Comparison of ENCODE assay signal across 8 cellular contexts in the genomic region with DNA sequence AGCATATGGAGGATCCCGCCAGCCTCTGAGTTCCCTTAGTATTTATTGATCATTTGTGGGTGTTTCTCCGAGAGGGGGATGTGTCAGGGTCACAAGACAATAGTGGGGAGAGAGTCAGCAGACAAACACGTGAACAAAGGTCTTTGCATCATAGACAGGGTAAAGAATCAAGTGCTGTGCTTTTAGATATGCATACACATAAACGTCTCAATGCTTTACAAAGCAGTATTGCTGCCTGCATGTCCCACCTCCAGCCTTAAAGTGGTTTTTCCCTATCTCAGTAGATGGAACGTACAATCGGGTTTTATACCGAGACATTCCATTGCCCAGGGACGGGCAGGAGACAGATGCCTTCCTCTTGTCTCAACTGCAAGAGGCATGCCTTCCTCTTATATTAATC. TPM values are rescaled to one million over a fixed set of nuclear protein-coding genes. Genes with fewer than 3 reads are reported as not detected.
DNase-seq lines count a peak whose midpoint lies in the region; ATAC-seq and TF ChIP-seq lines count a peak whose summit lies in the region.
"Not testable (repeated sequence)": the region's sequence is repeated elsewhere in the genome, so short reads cannot be mapped to it uniquely, and the experiment has no call there.

No MANE protein-coding gene starts in this region.

- not testable (repeated sequence) for H4K20me1 ChIP-seq in OCI-LY1 (ENCODE audit: insufficient read depth, low read length)

- peak overlapping the region; percentile 73 for H3K4me3 Mint-ChIP-seq in Calu3 (ENCODE audit: low read depth, unreplicated experiment)
- H3K4me3 Mint-ChIP-seq in activated CD4-positive, alpha-beta memory T cell treated with anti-CD3 and anti-CD28 coated beads, Interleukin-2, amount 10 ng/mL, durations not matched to agents 7 days and 5 days: peak overlapping the region; percentile 82
- peak overlapping the region; percentile 83 to 89 (median 86) for H3K4me3 Mint-ChIP-seq in brain

- not testable (repeated sequence) for H3K27ac ChIP-seq in OCI-LY1 (ENCODE audit: low read depth, low read length, poor library complexity, severe bottlenecking)
- H3K27ac ChIP-seq in mucosa of rectum (ENCODE audit: low read depth in 2 of 2, low read length in 2 of 2): peak overlapping the region; percentile 74 to 78
- peak overlapping the region; percentile 84 to 90 (median 86) for H3K27ac ChIP-seq in sigmoid colon
- H3K27ac ChIP-seq in upper lobe of right lung: peak overlapping the region; percentile 93

- H3K27ac Mint-ChIP-seq in Calu3 (ENCODE audit: unreplicated experiment) (peak overlapping the region; percentile 34), brain (peak overlapping the region; percentile 73 to 93 (median 85))
- peak overlapping the region; percentile 82 for H3K27ac Mint-ChIP-seq in activated CD4-positive, alpha-beta memory T cell treated with anti-CD3 and anti-CD28 coated beads, Interleukin-2, amount 10 ng/mL, durations not matched to agents 7 days and 5 days

- peaks cover 28% of the 10 kb centered on the region for H3K4me1 ChIP-seq in OCI-LY1 (ENCODE audit: insufficient read depth, low read length, severe bottlenecking)
- peaks cover 5 to 12% of the 10 kb centered on the region in 2 donors for H3K4me1 ChIP-seq in mucosa of rectum (ENCODE audit: control insufficient read depth in 2 of 2, insufficient read depth in 2 of 2, low read length in 2 of 2)
- H3K4me1 ChIP-seq in sigmoid colon: peaks cover 0 to 18% (median 8%) of the 10 kb centered on the region in 4 donors
- H3K4me1 ChIP-seq in upper lobe of right lung: peaks cover 18% of the 10 kb centered on the region

- WGBS in sigmoid colon, 2 donors: 57 to 63% methylated on average over 6 to 7 of the region's 8 CpGs

- CTCF ChIA-PET in Calu3 (lab: Charles Lee); activated CD4-positive, alpha-beta memory T cell treated with anti-CD3 and anti-CD28 coated beads, Interleukin-2, amount 10 ng/mL, durations not matched to agents 7 days and 5 days (lab: Charles Lee): not testable (repeated sequence)

- ATAC-seq in upper lobe of right lung: not testable (repeated sequence)

- H3K9me3 Mint-ChIP-seq in Calu3 (ENCODE audit: low read depth, unreplicated experiment); activated CD4-positive, alpha-beta memory T cell treated with anti-CD3 and anti-CD28 coated beads, Interleukin-2, amount 10 ng/mL, durations not matched to agents 7 days and 5 days; brain: not testable (repeated sequence)

- POLR2A ChIA-PET in activated CD4-positive, alpha-beta memory T cell treated with anti-CD3 and anti-CD28 coated beads, Interleukin-2, amount 10 ng/mL, durations not matched to agents 7 days and 5 days (lab: Charles Lee): not testable (repeated sequence)

- not testable (repeated sequence) for H3K9ac ChIP-seq in OCI-LY1 (ENCODE audit: low read length)
- H3K9ac ChIP-seq in mucosa of rectum (ENCODE audit: low read depth in 1 of 2, low read length in 2 of 2): peak overlapping the region in 1 of 2 donors; percentile 84

- H3K27me3 Mint-ChIP-seq in Calu3 (ENCODE audit: unreplicated experiment); activated CD4-positive, alpha-beta memory T cell treated with anti-CD3 and anti-CD28 coated beads, Interleukin-2, amount 10 ng/mL, durations not matched to agents 7 days and 5 days: not testable (repeated sequence)
- H3K27me3 Mint-ChIP-seq in brain: peaks cover 30% of the 10 kb centered on the region

- not testable (repeated sequence) for H3K79me2 ChIP-seq in OCI-LY1 (ENCODE audit: insufficient read depth, low read length)

- peaks cover 14% of the 10 kb centered on the region for H3K4me1 Mint-ChIP-seq in Calu3 (ENCODE audit: low read depth, unreplicated experiment)
- H3K4me1 Mint-ChIP-seq in activated CD4-positive, alpha-beta memory T cell treated with anti-CD3 and anti-CD28 coated beads, Interleukin-2, amount 10 ng/mL, durations not matched to agents 7 days and 5 days: peaks cover 67% of the 10 kb centered on the region
- peaks cover 16% of the 10 kb centered on the region for H3K4me1 Mint-ChIP-seq in brain

- not testable (repeated sequence) for H3K9me3 ChIP-seq in OCI-LY1 (ENCODE audit: low read length); mucosa of rectum (ENCODE audit: control insufficient read depth in 2 of 2, low read length in 2 of 2); sigmoid colon; upper lobe of right lung

- not testable (repeated sequence) for DNase-seq in Calu3; activated CD4-positive, alpha-beta memory T cell treated with anti-CD3 and anti-CD28 coated beads, Interleukin-2, amount 10 ng/mL, durations not matched to agents 7 days and 5 days; foreskin fibroblast; sigmoid colon; upper lobe of right lung

- H3K9me2 ChIP-seq in OCI-LY1 (ENCODE audit: low read depth, low read length): not testable (repeated sequence)

- H3K27me3 ChIP-seq in OCI-LY1 (ENCODE audit: insufficient read depth, low read length); mucosa of rectum (ENCODE audit: control insufficient read depth in 2 of 2, insufficient read depth in 2 of 2, low read length in 2 of 2); sigmoid colon; upper lobe of right lung: not testable (repeated sequence)

- TF ChIP-seq EP300 in sigmoid colon (IDR thresholded peaks at IDR 0.05): not testable (repeated sequence)

- not testable (repeated sequence) for H3K36me3 ChIP-seq in OCI-LY1 (ENCODE audit: insufficient read depth, low read length); mucosa of rectum (ENCODE audit: control insufficient read depth in 2 of 2, insufficient read depth in 2 of 2, low read length in 2 of 2); sigmoid colon; upper lobe of right lung

- peaks cover 15% of the 10 kb centered on the region for H3K36me3 Mint-ChIP-seq in Calu3 (ENCODE audit: insufficient read depth, unreplicated experiment)
- peaks cover 35% of the 10 kb centered on the region for H3K36me3 Mint-ChIP-seq in activated CD4-positive, alpha-beta memory T cell treated with anti-CD3 and anti-CD28 coated beads, Interleukin-2, amount 10 ng/mL, durations not matched to agents 7 days and 5 days (ENCODE audit: low read depth)
- not testable (repeated sequence) for H3K36me3 Mint-ChIP-seq in brain

- not testable (repeated sequence) for TF ChIP-seq POLR2A in sigmoid colon (IDR thresholded peaks at IDR 0.05)

- not testable (repeated sequence) for H3F3A ChIP-seq in OCI-LY1 (ENCODE audit: insufficient read depth, low read length)

- BruUV-seq in Calu3 (replicated peaks; lab: Mats Ljungman, UMichigan): not testable (repeated sequence)

- H3K4me2 ChIP-seq in OCI-LY1 (ENCODE audit: low read length): not testable (repeated sequence)

- TF ChIP-seq CTCF in Calu3 (IDR thresholded peaks at IDR 0.05; ENCODE audit: unreplicated experiment); OCI-LY1 (IDR thresholded peaks at IDR 0.05; ENCODE audit: low read length); brain (conservative IDR thresholded peaks at IDR 0.05); foreskin fibroblast (IDR thresholded peaks at IDR 0.05; ENCODE audit: low read depth, low read length); sigmoid colon (IDR thresholded peaks at IDR 0.05); upper lobe of right lung (IDR thresholded peaks at IDR 0.05): not testable (repeated sequence)

- intact Hi-C loops in Calu3 (cut with micrococcal nuclease; ENCODE audit: unreplicated experiment); upper lobe of right lung (cut with DNase I): not testable (repeated sequence)
- intact Hi-C loops in sigmoid colon (cut with DNase I): loop anchor here (10.0 kb wide), 1 partner anchor 814 kb away; no protein-coding TSS in a partner anchor

- H3K4me3 ChIP-seq in OCI-LY1 (ENCODE audit: low read depth, low read length, poor library complexity, severe bottlenecking) (peak overlapping the region; percentile 66), foreskin fibroblast (ENCODE audit: low read depth in 1 of 2, low read length in 2 of 2) (peak overlapping the region; percentile 69 to 70), mucosa of rectum (ENCODE audit: low read length in 2 of 2) (peak overlapping the region in 1 of 2 donors; percentile 81), sigmoid colon (peak overlapping the region; percentile 62 to 69 (median 67)), upper lobe of right lung (peak overlapping the region; percentile 70)

- not testable (repeated sequence) for H2AFZ ChIP-seq in OCI-LY1 (ENCODE audit: low read length)

RNA-seq across cellular contexts. Expression of a gene that starts 5.0 kb away (rescaled TPM):
- total RNA-seq in Calu3 (2022) (175 and 504 TPM in 2 replicates), sigmoid colon (10 to 100 TPM in 3 of 4 donors, 1 to 10 TPM in 1; 8.6 to 30.7 (median 26.7) TPM), upper lobe of right lung (142 TPM)
- total RNA-seq in activated CD4-positive, alpha-beta memory T cell treated with anti-CD3 and anti-CD28 coated beads, Interleukin-2, amount 10 ng/mL, durations not matched to agents 7 days and 5 days: 100 to 1,000 TPM; 682 to 702 TPM
- polyA plus RNA-seq in brain (ENCODE audit: insufficient read depth, low read depth, low replicate concordance) (24.5 TPM), sigmoid colon (10 to 100 TPM; 13.2 to 76.7 (median 34.9) TPM)

RNA-seq across cellular contexts. Expression of a gene that starts 59.2 kb away (rescaled TPM):
- total RNA-seq in Calu3 (2022): 17.6 and 65.2 TPM in 2 replicates
- total RNA-seq in activated CD4-positive, alpha-beta memory T cell treated with anti-CD3 and anti-CD28 coated beads, Interleukin-2, amount 10 ng/mL, durations not matched to agents 7 days and 5 days: 100 to 1,000 TPM; 167 to 171 TPM
- 0.93 TPM for polyA plus RNA-seq in brain (ENCODE audit: insufficient read depth, low read depth, low replicate concordance)
- 1 to 10 TPM; 5.1 to 9.6 (median 7.3) TPM for total RNA-seq in sigmoid colon
- polyA plus RNA-seq in sigmoid colon: 10 to 100 TPM in 1 of 3 donors, 1 to 10 TPM in 2; 2.5 to 23.9 (median 6.0) TPM
- 23.0 TPM for total RNA-seq in upper lobe of right lung

Comparison
In these comparisons a context has a peak if more than half of its experiments do, and no peak if none do; other contexts are left out.
1. H3K27ac Mint-ChIP-seq: peak in every context shown above with its lines; median percentile 85 in brain; 82 in activated CD4-positive, alpha-beta memory T cell treated with anti-CD3 and anti-CD28 coated beads, Interleukin-2, amount 10 ng/mL, durations not matched to agents 7 days and 5 days; 34 in Calu3.